Comparison of ENCODE assay signal across 8 cellular contexts in the genomic region with DNA sequence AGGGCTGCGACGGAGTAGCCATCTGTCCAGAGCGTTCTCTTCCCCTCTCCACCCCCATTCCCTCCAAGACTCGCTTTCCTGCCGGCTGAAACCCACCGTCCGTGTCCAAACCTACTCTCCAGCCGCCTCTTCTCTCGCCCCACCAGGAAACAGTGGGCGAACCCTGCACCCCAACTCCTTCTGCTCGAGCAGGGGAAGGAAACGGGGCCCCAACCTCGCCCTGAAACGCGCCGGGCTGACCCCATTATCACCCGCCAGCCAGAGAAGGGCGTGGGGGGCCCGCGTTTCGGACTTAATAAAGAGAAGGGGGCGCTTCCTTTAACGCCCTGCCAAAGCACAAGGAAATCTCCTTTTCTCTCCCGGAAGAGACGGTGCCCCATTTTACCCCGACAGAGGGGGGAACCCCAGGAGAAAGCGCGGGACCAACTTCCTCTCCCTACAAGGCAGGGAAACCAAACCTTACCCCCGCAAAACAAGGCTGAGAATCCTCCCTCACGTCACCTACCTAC. TPM values are rescaled to one million over a fixed set of nuclear protein-coding genes. Genes with fewer than 3 reads are reported as not detected.
DNase-seq lines count a peak whose midpoint lies in the region; ATAC-seq and TF ChIP-seq lines count a peak whose summit lies in the region.

No MANE protein-coding gene starts in this region.

- DNase-seq in Right ventricle myocardium inferior (ENCODE audit: missing footprints) (peak; percentile 74), Right ventricle myocardium superior (no peak), thoracic aorta (ENCODE audit: low spot score) (no peak), NCI-H1436 (lab: John Stamatoyannopoulos, UW) (no peak), cerebellum (ENCODE audit: low spot score) (no peak)
- peak; percentile 41 to 47 for DNase-seq in activated CD4-positive, alpha-beta T cell treated with anti-CD3 and anti-CD28 coated beads for 4 hours

- H3K9me3 ChIP-seq in duodenal mucosa (ENCODE audit: control insufficient read depth in 1 of 2, low read length in 2 of 2) (no peaks in the 10 kb centered on the region), mucosa of stomach (ENCODE audit: control insufficient read depth, low read length) (no peaks in the 10 kb centered on the region), thoracic aorta (no peaks in the 10 kb centered on the region)

- TF ChIP-seq CTCF in thoracic aorta (IDR thresholded peaks at IDR 0.05): no peak

- H3K36me3 ChIP-seq in duodenal mucosa (ENCODE audit: control insufficient read depth in 1 of 2, insufficient read depth in 2 of 2, low read length in 2 of 2) (no peaks in the 10 kb centered on the region), mucosa of stomach (ENCODE audit: control insufficient read depth, insufficient read depth, low read length) (peaks cover 5% of the 10 kb centered on the region), thoracic aorta (no peaks in the 10 kb centered on the region)

- H3K9ac ChIP-seq in duodenal mucosa (ENCODE audit: low read depth in 1 of 2, low read length in 2 of 2) (peak overlapping the region; percentile 95 to 100), mucosa of stomach (ENCODE audit: low read length) (peak overlapping the region; percentile 100)

- intact Hi-C loops in Right ventricle myocardium inferior (cut with DNase I): loop anchor here (5.0 kb wide), 3 partner anchors 34 to 249 kb away; a partner anchor contains a TSS
- intact Hi-C loops in Right ventricle myocardium superior (cut with DNase I): no loop called here

- H3K27me3 ChIP-seq in duodenal mucosa (ENCODE audit: control insufficient read depth in 1 of 2, insufficient read depth in 2 of 2, low read length in 2 of 2): no peaks in the 10 kb centered on the region
- H3K27me3 ChIP-seq in mucosa of stomach (ENCODE audit: control insufficient read depth, insufficient read depth, low read length): no peaks in the 10 kb centered on the region
- no peaks in the 10 kb centered on the region for H3K27me3 ChIP-seq in thoracic aorta (replicated peaks; ENCODE audit: insufficient read depth)

- H3K27ac ChIP-seq in duodenal mucosa (ENCODE audit: low read depth, low read length) (peak overlapping the region; percentile 100), thoracic aorta (peak overlapping the region; percentile 100)

- H3K4me1 ChIP-seq in duodenal mucosa (ENCODE audit: control insufficient read depth in 1 of 2, insufficient read depth in 2 of 2, low read length in 2 of 2) (peaks cover 35 to 46% of the 10 kb centered on the region in 2 donors), mucosa of stomach (ENCODE audit: control insufficient read depth, insufficient read depth, low read length) (peaks cover 47% of the 10 kb centered on the region), thoracic aorta (ENCODE audit: control insufficient read depth in 1 of 2, low read depth in 2 of 2) (peaks cover 26 to 48% of the 10 kb centered on the region in 2 donors)

- ATAC-seq in Right ventricle myocardium inferior (no peak), Right ventricle myocardium superior (ENCODE audit: poor library complexity) (no peak), thoracic aorta (ENCODE audit: insufficient number of reproducible peaks, low FRiP score, low read depth) (no peak)

- peak overlapping the region; percentile 89 to 98 for H3K4me3 ChIP-seq in duodenal mucosa (ENCODE audit: low read depth in 1 of 2, low read length in 2 of 2)
- peak overlapping the region; percentile 99 for H3K4me3 ChIP-seq in mucosa of stomach (ENCODE audit: low read length)
- peak overlapping the region; percentile 98 for H3K4me3 ChIP-seq in thoracic aorta

RNA-seq across cellular contexts. Expression of a gene that starts 2.4 kb away (rescaled TPM):
- 20.5 TPM for total RNA-seq in Right ventricle myocardium inferior
- total RNA-seq in Right ventricle myocardium superior: 20.6 TPM
- 10 to 100 TPM; 21.9 to 26.0 TPM for total RNA-seq in thoracic aorta
- 16.8 TPM for total RNA-seq in cerebellum

RNA-seq across cellular contexts. Expression of a gene that starts 19.5 kb away (rescaled TPM):
- total RNA-seq in Right ventricle myocardium inferior: 45.1 TPM
- 42.2 TPM for total RNA-seq in Right ventricle myocardium superior
- total RNA-seq in thoracic aorta: 10 to 100 TPM; 39.3 to 50.8 TPM
- 47.5 TPM for total RNA-seq in cerebellum

Comparison
In these comparisons a context has a peak if more than half of its experiments do, and no peak if none do; other contexts are left out.
1. DNase-seq: peak in Right ventricle myocardium inferior (single experiment) and activated CD4-positive, alpha-beta T cell treated with anti-CD3 and anti-CD28 coated beads for 4 hours (2 of 2); none in Right ventricle myocardium superior (single experiment), thoracic aorta (single experiment), NCI-H1436 (single experiment) and cerebellum (single experiment).
2. Peak in every context shown above with its lines, with median percentiles within 50 percentile points of each other: H3K4me3 ChIP-seq.